15 cellular contexts compared by ENCODE assay signal in the genomic region with DNA sequence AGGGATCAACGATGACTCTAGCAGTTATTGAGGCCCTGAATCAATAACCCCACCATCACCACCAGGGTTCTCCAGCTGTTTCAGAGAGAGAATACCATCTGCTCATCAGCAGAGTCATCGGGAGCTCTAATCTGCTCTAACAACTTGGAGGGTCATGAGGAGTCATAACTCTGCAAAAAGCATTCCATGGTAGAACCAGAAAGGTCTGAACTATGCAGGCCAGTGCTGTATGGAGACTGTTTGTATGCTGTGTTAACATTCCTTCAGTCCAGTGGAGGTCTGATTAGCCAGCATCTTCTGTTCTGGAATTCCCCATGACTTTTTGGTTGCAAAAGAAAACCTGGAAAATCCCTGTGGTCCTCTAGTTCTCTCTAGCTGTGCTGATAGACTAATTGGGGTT. TPM values are rescaled to one million over a fixed set of nuclear protein-coding genes. Genes with fewer than 3 reads are reported as not detected.
DNase-seq lines count a peak whose midpoint lies in the region; ATAC-seq, FAIRE-seq and TF ChIP-seq lines count a peak whose summit lies in the region.
"Had no signal": no experiment of that assay in that cellular context is flagged by ENCODE, and none has a peak within 500 bp of the region (broad histone marks: within the 10 kb centered on the region; RNA-seq: fewer than 3 reads in every experiment).

No MANE protein-coding gene starts in this region.

- peaks cover 1% of the 10 kb centered on the region for H3K36me3 Mint-ChIP-seq in chondrocyte (ENCODE audit: low read depth)
- H3K36me3 Mint-ChIP-seq: CD8-positive, alpha-beta T cell had no signal

- no peaks in the 10 kb centered on the region for H3K36me3 ChIP-seq in KMS-11 (ENCODE audit: insufficient read depth)

- no peaks in the 10 kb centered on the region for H3K79me2 ChIP-seq in KMS-11 (ENCODE audit: insufficient read depth, low read depth)

- no peak for TF ChIP-seq POLR2A in GM12892 (IDR thresholded peaks at IDR 0.05; ENCODE audit: low read depth, low read length)

- H3K9me3 Mint-ChIP-seq in chondrocyte (ENCODE audit: low read depth), result peaks cover 9% of the 10 kb centered on the region
- H3K9me3 Mint-ChIP-seq: CD8-positive, alpha-beta T cell; immature natural killer cell had no signal

- H3K4me3 ChIP-seq in KMS-11 (IDR thresholded peaks at IDR 0.05; ENCODE audit: insufficient read depth, low read depth, low read length), result no peak overlapping the region

- TF ChIP-seq CTCF in AG09319 (IDR thresholded peaks at IDR 0.05; ENCODE audit: low read depth, low read length) (peak; percentile 6; the same call in 1 of the 2 replicates), KMS-11 (conservative IDR thresholded peaks at IDR 0.05; ENCODE audit: low read depth, low read length) (no peak), chondrocyte (IDR thresholded peaks at IDR 0.05) (no peak)

- H3K9ac ChIP-seq in KMS-11, result no peak overlapping the region

- peak overlapping the region; percentile 76 for H3K4me2 ChIP-seq in KMS-11

- H3K27ac ChIP-seq in KMS-11, result peak overlapping the region; percentile 19; the same call in 1 of the 2 replicates

- no peaks in the 10 kb centered on the region for H3K27me3 ChIP-seq in KMS-11 (ENCODE audit: insufficient read depth, low read depth)

- H3K27ac Mint-ChIP-seq in chondrocyte (ENCODE audit: unreplicated experiment), result peak overlapping the region; percentile 96
- H3K27ac Mint-ChIP-seq: CD8-positive, alpha-beta T cell had no signal

- FAIRE-seq in GM12892 (lab: Jason Lieb, UNC), result no peak
- FAIRE-seq: colon had no signal

- ATAC-seq in GM18909 (IDR thresholded peaks at IDR 0.05; ENCODE audit: poor library complexity, unreplicated experiment), result no peak
- ATAC-seq: CD8-positive, alpha-beta T cell had no signal

- peaks cover 92% of the 10 kb centered on the region for H3K4me1 Mint-ChIP-seq in chondrocyte (ENCODE audit: low read depth)

- DNase-seq in AG09319 (ENCODE audit: extremely low read depth, low read depth) (peak; percentile 72), chondrocyte (ENCODE audit: low spot score) (no peak), non-pigmented ciliary epithelial cell (ENCODE audit: low read depth) (peak; percentile 95), DMS79 (lab: John Stamatoyannopoulos, UW) (no peak), NCI-H1092 (lab: John Stamatoyannopoulos, UW) (no peak), GM12892 (ENCODE audit: insufficient read length) (no peak)
- DNase-seq: activated CD8-positive, alpha-beta memory T cell treated with anti-CD3 and anti-CD28 coated beads for 24 hours; CD8-positive, alpha-beta T cell; immature natural killer cell; NCI-H1417; substantia nigra had no signal

- H3K4me3 Mint-ChIP-seq in chondrocyte (ENCODE audit: unreplicated experiment), result no peak overlapping the region
- H3K4me3 Mint-ChIP-seq: CD8-positive, alpha-beta T cell; immature natural killer cell had no signal

- no peak overlapping the region for H2AFZ ChIP-seq in KMS-11 (ENCODE audit: low read depth)

- H4K20me1 ChIP-seq in KMS-11 (ENCODE audit: insufficient read depth), result no peaks in the 10 kb centered on the region

- peaks cover 71% of the 10 kb centered on the region for H3K4me1 ChIP-seq in KMS-11 (ENCODE audit: low read depth, poor library complexity, severe bottlenecking)

- H3K27me3 Mint-ChIP-seq in chondrocyte (ENCODE audit: low read depth), result no peaks in the 10 kb centered on the region

RNA-seq across cellular contexts. Expression of a gene that starts 9.4 kb away (rescaled TPM):
- 2.0 to 2.3 TPM (median 2.2 TPM) in 3 replicates for total RNA-seq in chondrocyte
- not detected for polyA plus RNA-seq in GM12892 (2012; ENCODE audit: missing spikeins)
- total RNA-seq: CD8-positive, alpha-beta T cell; SK-MEL-5 had no signal
- polyA plus RNA-seq: immature natural killer cell had no signal

Comparison
In these comparisons a context has a peak if more than half of its experiments do, and no peak if none do; other contexts are left out.
1. DNase-seq: peak in AG09319 (single experiment) and non-pigmented ciliary epithelial cell (single experiment); none in chondrocyte (single experiment), DMS79 (single experiment), NCI-H1092 (single experiment) and GM12892 (single experiment).